ENCODE assay signal across 11 cellular contexts in the genomic region with DNA sequence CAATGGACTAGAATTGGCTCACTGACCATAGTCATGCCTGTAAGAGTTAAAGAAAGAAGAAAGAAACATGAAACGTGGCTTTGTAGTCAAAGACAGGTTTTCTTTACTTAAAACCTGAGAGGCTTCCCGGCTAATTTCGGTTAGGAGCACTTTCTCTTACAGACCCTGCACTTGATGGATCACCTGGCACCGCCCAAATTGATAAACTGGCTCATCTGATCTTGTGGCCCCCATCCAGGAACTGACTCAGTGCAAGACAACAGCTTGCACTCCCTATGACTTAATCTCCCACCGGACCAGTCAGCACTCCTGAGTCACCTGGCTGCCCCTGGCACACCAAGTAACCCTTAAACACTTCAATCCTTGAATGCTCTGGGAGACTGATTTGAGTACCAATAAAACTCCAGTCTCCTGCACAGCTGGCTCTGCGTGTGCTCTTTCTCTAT. TPM values are rescaled to one million over a fixed set of nuclear protein-coding genes. Genes with fewer than 3 reads are reported as not detected.
DNase-seq lines count a peak whose midpoint lies in the region; ATAC-seq, FAIRE-seq and TF ChIP-seq lines count a peak whose summit lies in the region.
"Had no signal": no experiment of that assay in that cellular context is flagged by ENCODE, and none has a peak within 500 bp of the region (broad histone marks: within the 10 kb centered on the region; RNA-seq: fewer than 3 reads in every experiment).

No MANE protein-coding gene starts in this region.

- POLR2A ChIA-PET in PC-9 (lab: Charles Lee; ENCODE audit: unreplicated experiment), result interaction anchor here (0.6 to 0.7 kb wide), 3 partner anchors 28 to 323 kb away, joined by 4 to 8 read pairs (median 6); no protein-coding TSS in a partner anchor

- H3K36me3 ChIP-seq in PC-9 (ENCODE audit: low read depth), result no peaks in the 10 kb centered on the region
- peaks cover 0 to 19% of the 10 kb centered on the region in 2 donors for H3K36me3 ChIP-seq in gastrocnemius medialis
- H3K36me3 ChIP-seq in stomach, result peaks cover 6 to 57% (median 53%) of the 10 kb centered on the region in 4 donors

- H3K4me2 ChIP-seq in PC-9, result peak overlapping the region; percentile 50

- no peaks in the 10 kb centered on the region; the same call in 1 of the 2 replicates for H3K79me2 ChIP-seq in PC-9 (ENCODE audit: low read depth)

- peak in 1 of 2 donors; percentile 51 for ATAC-seq in gastrocnemius medialis

- 49 to 69% (median 62%) methylated on average over 6 of the region's 6 CpGs for WGBS in stomach, 5 donors

- no peak overlapping the region for H2AFZ ChIP-seq in PC-9

- CTCF ChIA-PET in PC-9 (lab: Charles Lee), result no interaction called here

- no peaks in the 10 kb centered on the region for H3K9me2 ChIP-seq in PC-9 (ENCODE audit: insufficient read depth)

- H3K27me3 ChIP-seq in PC-9 (ENCODE audit: insufficient read depth, low read depth) (no peaks in the 10 kb centered on the region), gastrocnemius medialis (no peaks in the 10 kb centered on the region), stomach (no peaks in the 10 kb centered on the region)
- H3K27me3 ChIP-seq: spleen, upper lobe of left lung had no signal

- H3K4me1 ChIP-seq in PC-9 (replicated peaks; ENCODE audit: insufficient read depth) (peaks cover 21% of the 10 kb centered on the region), gastrocnemius medialis (peaks cover 0 to 4% of the 10 kb centered on the region in 2 donors), stomach (peaks cover 0 to 17% (median 7%) of the 10 kb centered on the region in 4 donors)
- H3K4me1 ChIP-seq: spleen had no signal

- H3K27ac ChIP-seq in PC-9 (peak overlapping the region; percentile 82), gastrocnemius medialis (peak overlapping the region in 3 of 4 donors; percentile 2 to 34 (median 32)), stomach (peak overlapping the region in 1 of 5 donors; percentile 14)
- H3K27ac ChIP-seq: spleen, upper lobe of left lung had no signal

- H3K9me3 ChIP-seq in PC-9 (ENCODE audit: insufficient read depth, low read depth), result no peaks in the 10 kb centered on the region
- no peaks in the 10 kb centered on the region for H3K9me3 ChIP-seq in gastrocnemius medialis
- H3K9me3 ChIP-seq in stomach, result no peaks in the 10 kb centered on the region
- H3K9me3 ChIP-seq: spleen, upper lobe of left lung had no signal

- in situ Hi-C loops in gastrocnemius medialis (cut with MboI; ENCODE audit: low sequenced_read_pairs in 4 of 4), result no loop called here

- peaks cover 33% of the 10 kb centered on the region for H3F3A ChIP-seq in PC-9 (ENCODE audit: insufficient read depth, low read depth)

- TF ChIP-seq POLR2A in gastrocnemius medialis (IDR thresholded peaks at IDR 0.05) (no peak), stomach (IDR thresholded peaks at IDR 0.05) (no peak)

- TF ChIP-seq EP300 in stomach (IDR thresholded peaks at IDR 0.05), result no peak

- no TSS peak for BruUV-seq in PC-9 (replicated peaks; lab: Mats Ljungman, UMichigan)

- DNase-seq in NCI-H2029 (lab: John Stamatoyannopoulos, UW), result peak; percentile 54
- DNase-seq in NCI-H2029 treated with DMSO at 0.1 percent for 48 hours (lab: John Stamatoyannopoulos, UW), result no peak
- peak; percentile 75 to 88 for DNase-seq in PC-9
- DNase-seq in fibroblast of gingiva (ENCODE audit: low read depth), result peak; percentile 16
- peak in 1 of 2 donors; percentile 26 for DNase-seq in gastrocnemius medialis
- DNase-seq in amygdala (lab: John Stamatoyannopoulos, UW), result no peak
- DNase-seq in GM19239 (ENCODE audit: insufficient read length, low spot score), result no peak
- DNase-seq in stomach, result no peak
- DNase-seq: 8988T, spleen, upper lobe of left lung had no signal

- H3K4me3 ChIP-seq in PC-9, result no peak overlapping the region; the same call in 1 of the 2 replicates
- H3K4me3 ChIP-seq in gastrocnemius medialis, result no peak overlapping the region
- H3K4me3 ChIP-seq in stomach, result no peak overlapping the region
- H3K4me3 ChIP-seq: spleen, upper lobe of left lung had no signal

- no peaks in the 10 kb centered on the region; the same call in 1 of the 2 replicates for H4K20me1 ChIP-seq in PC-9 (ENCODE audit: insufficient read depth)

- FAIRE-seq in GM19239 (lab: Jason Lieb, UNC), result no peak

- intact Hi-C loops in PC-9 (cut with micrococcal nuclease; ENCODE audit: unreplicated experiment) (loop anchor here (1.0 to 2.0 kb wide), 6 partner anchors 37 to 282 kb away; a partner anchor contains a TSS), gastrocnemius medialis (cut with DNase I; ENCODE audit: low total_unique reads) (no loop called here), stomach (cut with DNase I; ENCODE audit: low total_unique reads) (no loop called here)

- TF ChIP-seq CTCF in PC-9 (conservative IDR thresholded peaks at IDR 0.05) (no peak), gastrocnemius medialis (IDR thresholded peaks at IDR 0.05 in 4 of 5, conservative IDR thresholded peaks at IDR 0.05 in 1 of 5) (no peak), stomach (IDR thresholded peaks at IDR 0.05) (no peak)

RNA-seq across cellular contexts. Expression of a gene that starts 12.3 kb away (rescaled TPM):
- total RNA-seq in PC-9 (2021) (139 and 168 TPM in 2 replicates), gastrocnemius medialis (10 to 100 TPM; 68.3 to 93.8 (median 79.4) TPM), stomach (10 to 100 TPM; 35.3 to 94.0 (median 74.1) TPM)
- 100 to 1,000 TPM in 2 of 3 donors, 10 to 100 TPM in 1; 60.6 to 108 (median 100) TPM for polyA plus RNA-seq in stomach

RNA-seq across cellular contexts. Expression of a gene that starts 37.0 kb away (rescaled TPM):
- total RNA-seq in PC-9 (2021), result 154 and 166 TPM in 2 replicates
- total RNA-seq in gastrocnemius medialis, result 100 to 1,000 TPM in 3 of 4 donors, 10 to 100 TPM in 1; 93.2 to 130 (median 117) TPM
- 10 to 100 TPM in 4 of 5 donors, 1 to 10 TPM in 1; 1.4 to 99.5 (median 67.0) TPM for total RNA-seq in stomach
- polyA plus RNA-seq in stomach, result 100 to 1,000 TPM; 119 to 139 (median 119) TPM

Comparison
In these comparisons a context has a peak if more than half of its experiments do, and no peak if none do; other contexts are left out.
1. DNase-seq: peak in NCI-H2029 (single experiment), PC-9 (2 of 2) and fibroblast of gingiva (single experiment); none in NCI-H2029 treated with DMSO at 0.1 percent for 48 hours (single experiment), amygdala (0 of 56), GM19239 (single experiment) and stomach (single experiment).